Comparison of ENCODE assay signal across 14 cellular contexts in the genomic region with DNA sequence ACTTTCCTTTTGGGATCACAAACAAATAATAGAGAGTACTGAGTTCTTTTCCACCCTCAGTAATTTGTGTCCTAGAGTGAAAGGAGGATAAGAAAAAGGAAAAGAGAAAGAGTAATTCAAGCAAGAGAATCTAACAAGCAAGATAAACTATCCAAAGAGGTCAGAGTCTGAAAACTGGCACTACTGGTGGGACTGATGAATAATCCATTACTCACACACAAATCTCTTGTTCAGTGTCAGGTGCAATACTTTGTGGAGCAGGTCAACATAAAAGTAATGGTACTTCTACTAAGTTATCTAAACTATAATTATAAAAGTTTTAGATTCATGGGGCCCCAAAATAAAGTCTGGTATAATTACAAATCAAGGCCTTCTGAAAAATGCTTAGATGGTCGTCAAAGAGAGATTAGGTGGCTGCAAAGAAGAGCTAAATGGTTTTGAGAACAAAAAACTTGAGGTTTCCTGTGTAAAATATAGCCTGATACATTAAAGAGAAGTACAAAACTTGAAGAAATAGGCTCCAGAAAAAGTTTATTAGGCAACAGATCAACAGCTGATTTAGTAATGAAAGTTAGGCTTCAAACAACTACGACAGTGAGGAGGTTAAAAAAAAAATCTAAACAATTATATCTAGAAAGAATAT.
DNase-seq lines count a peak whose midpoint lies in the region; ATAC-seq, FAIRE-seq and TF ChIP-seq lines count a peak whose summit lies in the region.
"Had no signal": no experiment of that assay in that cellular context is flagged by ENCODE, and none has a peak within 500 bp of the region (broad histone marks: within the 10 kb centered on the region; RNA-seq: fewer than 3 reads in every experiment).

No MANE protein-coding gene starts in this region.

- no peaks in the 10 kb centered on the region for H3K36me3 ChIP-seq in pancreas
- H3K36me3 ChIP-seq: thoracic aorta had no signal

- H3K27ac ChIP-seq in RWPE1: no peak overlapping the region
- peak overlapping the region; percentile 43 for H3K27ac ChIP-seq in epithelial cell of prostate
- no peak overlapping the region for H3K27ac ChIP-seq in pancreas
- H3K27ac ChIP-seq: thoracic aorta had no signal

- H3K9me3 ChIP-seq in pancreas: no peaks in the 10 kb centered on the region
- H3K9me3 ChIP-seq: thoracic aorta had no signal

- WGBS in pancreas, 2 donors: 71 to 77% methylated on average over 2 of the region's 2 CpGs

- CTCF ChIA-PET in RWPE1 (lab: Yijun Ruan, JAX): no interaction called here

- ATAC-seq in pancreas (peak; percentile 55 to 88 (median 83)), GM18907 (IDR thresholded peaks at IDR 0.05; ENCODE audit: unreplicated experiment) (no peak), HG03457 (IDR thresholded peaks at IDR 0.05; ENCODE audit: unreplicated experiment) (no peak), GM21390 (IDR thresholded peaks at IDR 0.05; ENCODE audit: unreplicated experiment) (no peak)

- H3K27me3 ChIP-seq in pancreas: no peaks in the 10 kb centered on the region

- H3K4me1 ChIP-seq in pancreas: peaks cover 0 to 18% (median 10%) of the 10 kb centered on the region in 3 donors

- peak; percentile 93 for FAIRE-seq in H54 (lab: Jason Lieb, UNC)
- FAIRE-seq in pancreas (lab: Jason Lieb, UNC): no peak

- TF ChIP-seq CTCF in RWPE1 (conservative IDR thresholded peaks at IDR 0.05; ENCODE audit: low read depth) (no peak), pancreas (IDR thresholded peaks at IDR 0.05) (no peak)

- POLR2A ChIA-PET in RWPE1 (lab: Yijun Ruan, JAX; ENCODE audit: low non-redundant PET): no interaction called here

- no peak for TF ChIP-seq POLR2A in H54 (IDR thresholded peaks at IDR 0.05; ENCODE audit: low read depth, low read length)

- peak; percentile 11 for DNase-seq in H54 (ENCODE audit: insufficient read length, low spot score)
- DNase-seq in RWPE1 (ENCODE audit: low spot score): peak; percentile 69
- peak; percentile 14 for DNase-seq in epithelial cell of prostate (ENCODE audit: low read depth, low spot score)
- no peak for DNase-seq in pancreas
- no peak for DNase-seq in NCI-H69 (lab: John Stamatoyannopoulos, UW)
- DNase-seq: activated CD4-positive, alpha-beta T cell treated with anti-CD3 and anti-CD28 coated beads, Interleukin-2, amount 50 U/mL, for 48 hours; activated naive CD4-positive, alpha-beta T cell treated with anti-CD3 and anti-CD28 coated beads for 36 hours; NCI-H1105; NCI-H526 treated with DMSO at 0.1 percent for 48 hours; T-helper 1 cell had no signal

- H3K4me3 ChIP-seq in pancreas: no peak overlapping the region
- H3K4me3 ChIP-seq: thoracic aorta had no signal

- intact Hi-C loops in pancreas (cut with DNase I): no loop called here

Comparison
In these comparisons a context has a peak if more than half of its experiments do, and no peak if none do; other contexts are left out.
1. DNase-seq: peak in H54 (single experiment), RWPE1 (single experiment) and epithelial cell of prostate (single experiment); none in pancreas (0 of 6) and NCI-H69 (single experiment).
2. ATAC-seq: peak in pancreas (4 of 4); none in GM18907 (single experiment), HG03457 (single experiment) and GM21390 (single experiment).